23 cellular contexts compared by ENCODE assay signal in genomic region chr3:8525893-8526292, GRCh38.
"Had no signal": no experiment of that assay in that cellular context is flagged by ENCODE, and none has a peak within 500 bp of the region (broad histone marks: within the 10 kb centered on the region; RNA-seq: fewer than 3 reads in every experiment).

No MANE protein-coding gene starts in this region.

- H3K27ac Mint-ChIP-seq: activated CD4-positive, alpha-beta T cell treated with anti-CD3 and anti-CD28 coated beads, Interleukin-2, amount 10 ng/mL, durations not matched to agents 7 days and 5 days; activated CD8-positive, alpha-beta T cell treated with anti-CD3 and anti-CD28 coated beads, Interleukin-2, amount 10 ng/mL, durations not matched to agents 7 days and 5 days; activated T-cell treated with anti-CD3 and anti-CD28 coated beads, Interleukin-2, amount 50 U/mL, for 24 hours; activated T-helper 2 cell treated with anti-CD3 and anti-CD28 coated beads, Interferon-gamma antibody, Interleukin-2, Interleukin-4, amounts not matched to agents 10 μg/mL and 5 μg/mL and 100 μg/mL, durations not matched to agents 14 hours and 24 hours and 36 hours; dendritic cell treated with granulocyte-macrophage colony-stimulating factor and Interleukin-4, amounts not matched to agents 40 ng/mL and 50 ng/mL, for 4 days; progenitor cell of endocrine pancreas; stimulated activated naive CD8-positive, alpha-beta T cell treated with anti-CD3 and anti-CD28 coated beads, Interleukin-15, amount 100 ng/mL, for 72 hours; T-helper 1 cell treated with Interleukin-12 subunit alpha and Interleukin-12 subunit beta and Interleukin-4 antibody, amounts not matched to agents 30 μg/mL and 1 μg/mL, for 36 hours had no signal

- H3K4me3 ChIP-seq: skin epidermis, upper lobe of left lung had no signal

- H3K9me3 Mint-ChIP-seq: dendritic cell treated with granulocyte-macrophage colony-stimulating factor and Interleukin-4, amounts not matched to agents 40 ng/mL and 50 ng/mL, for 4 days; neural crest cell; T-helper 1 cell treated with Interleukin-12 subunit alpha and Interleukin-12 subunit beta and Interleukin-4 antibody, amounts not matched to agents 30 μg/mL and 1 μg/mL, for 36 hours had no signal

- H3K27me3 ChIP-seq: foreskin keratinocyte, upper lobe of left lung had no signal

- H3K27ac ChIP-seq: foreskin keratinocyte had no signal

- H3K4me1 Mint-ChIP-seq: stimulated activated naive CD8-positive, alpha-beta T cell treated with anti-CD3 and anti-CD28 coated beads, Interleukin-15, amount 100 ng/mL, for 72 hours had no signal

- DNase-seq: activated CD4-positive, alpha-beta T cell treated with anti-CD3 and anti-CD28 coated beads, Interleukin-2, amount 10 ng/mL, durations not matched to agents 7 days and 5 days; activated CD8-positive, alpha-beta T cell treated with anti-CD3 and anti-CD28 coated beads, Interleukin-2, amount 10 ng/mL, durations not matched to agents 7 days and 5 days; activated naive CD4-positive, alpha-beta T cell treated with Interleukin-2 at 50 U/mL for 16 hours; activated T-cell treated with anti-CD3 and anti-CD28 coated beads, Interleukin-2, amount 50 U/mL, for 24 hours; cerebellar nuclear complex; effector CD8-positive, alpha-beta T cell; foreskin keratinocyte; glutamatergic neuron; hypothalamus; islet precursor cell; midbrain; right cardiac atrium; stimulated activated CD4-positive, alpha-beta T cell treated with anti-CD3 and anti-CD28 coated beads, Interleukin-15, amount 100 ng/mL, for 24 hours; stimulated activated CD4-positive, alpha-beta T cell treated with anti-CD3 and anti-CD28 coated beads, Interleukin-4, amount 100 ng/mL, for 1 hour; stimulated activated naive CD8-positive, alpha-beta T cell treated with anti-CD3 and anti-CD28 coated beads, Interleukin-15, amount 100 ng/mL, for 72 hours; upper lobe of left lung had no signal

- H3K9me3 ChIP-seq: upper lobe of left lung had no signal

- H3K27me3 Mint-ChIP-seq: activated CD4-positive, alpha-beta T cell treated with anti-CD3 and anti-CD28 coated beads, Interleukin-2, amount 10 ng/mL, durations not matched to agents 7 days and 5 days; progenitor cell of endocrine pancreas had no signal

- ATAC-seq: activated CD4-positive, CD25-positive, alpha-beta regulatory T cell treated with anti-CD3 and anti-CD28 coated beads, Interleukin-2, amount 50 U/mL, for 24 hours; activated CD8-positive, alpha-beta T cell treated with anti-CD3 and anti-CD28 coated beads, Interleukin-2, amount 10 ng/mL, durations not matched to agents 7 days and 5 days; foreskin keratinocyte; right cardiac atrium; stimulated activated naive CD8-positive, alpha-beta T cell treated with anti-CD3 and anti-CD28 coated beads, Interleukin-15, amount 100 ng/mL, for 72 hours had no signal

- H3K4me3 Mint-ChIP-seq: activated CD4-positive, alpha-beta T cell treated with anti-CD3 and anti-CD28 coated beads, Interleukin-2, amount 10 ng/mL, durations not matched to agents 7 days and 5 days; activated CD8-positive, alpha-beta T cell treated with anti-CD3 and anti-CD28 coated beads, Interleukin-2, amount 10 ng/mL, durations not matched to agents 7 days and 5 days; activated T-cell treated with anti-CD3 and anti-CD28 coated beads, Interleukin-2, amount 50 U/mL, for 24 hours; dendritic cell treated with granulocyte-macrophage colony-stimulating factor and Interleukin-4, amounts not matched to agents 40 ng/mL and 50 ng/mL, for 4 days; neural crest cell; stimulated activated naive CD8-positive, alpha-beta T cell treated with anti-CD3 and anti-CD28 coated beads, Interleukin-15, amount 100 ng/mL, for 72 hours; T-helper 1 cell treated with Interleukin-12 subunit alpha and Interleukin-12 subunit beta and Interleukin-4 antibody, amounts not matched to agents 30 μg/mL and 1 μg/mL, for 36 hours had no signal
